Comparison of ENCODE assay signal across 19 cellular contexts in the genomic region with DNA sequence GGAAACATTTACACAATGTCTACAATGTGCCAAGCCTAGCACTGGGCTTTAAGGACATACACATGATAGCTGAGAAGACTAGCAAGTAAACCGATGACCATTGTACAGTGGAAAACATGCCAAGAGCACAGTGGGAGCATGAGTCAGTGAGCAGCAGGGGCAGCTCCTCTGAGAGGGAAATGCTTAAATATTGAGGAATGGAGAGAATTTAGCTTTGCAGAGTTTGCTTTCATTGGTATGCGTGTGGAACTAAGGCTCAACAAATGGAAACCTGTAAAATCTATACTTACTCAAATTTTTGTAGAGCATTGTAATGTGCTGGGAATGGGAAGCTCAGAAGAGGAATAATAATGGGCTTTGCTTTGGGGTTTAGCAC.
DNase-seq lines count a peak whose midpoint lies in the region; ATAC-seq and TF ChIP-seq lines count a peak whose summit lies in the region.
"Had no signal": no experiment of that assay in that cellular context is flagged by ENCODE, and none has a peak within 500 bp of the region (broad histone marks: within the 10 kb centered on the region; RNA-seq: fewer than 3 reads in every experiment).

No MANE protein-coding gene starts in this region.

- DNase-seq in EH (ENCODE audit: low read depth) (peak; percentile 99), SK-N-SH (no peak), fibroblast of lung (ENCODE audit: low read depth in 2 of 2) (peak; percentile 24 to 97), skeletal muscle cell (ENCODE audit: low read depth) (peak; percentile 77), T-helper 17 cell (no peak)
- DNase-seq in central memory CD4-positive, alpha-beta T cell: no peak
- DNase-seq: activated CD4-positive, alpha-beta memory T cell treated with anti-CD3 and anti-CD28 coated beads, Interleukin-2, amount 10 ng/mL, durations not matched to agents 7 days and 5 days; heart left ventricle; left cardiac atrium; NCI-H187; stimulated activated CD4-positive, alpha-beta T cell treated with anti-CD3 and anti-CD28 coated beads, Interleukin-4, amount 100 ng/mL, for 24 hours had no signal

- no peaks in the 10 kb centered on the region for H3K9me3 ChIP-seq in SK-N-SH
- no peaks in the 10 kb centered on the region for H3K9me3 ChIP-seq in fibroblast of lung (ENCODE audit: control insufficient read depth, insufficient read depth, low read depth, low read length)
- H3K9me3 ChIP-seq in T-helper 17 cell (ENCODE audit: control insufficient read depth, low read length, poor library complexity, severe bottlenecking): no peaks in the 10 kb centered on the region
- H3K9me3 ChIP-seq: ascending aorta, heart left ventricle, vagina had no signal

- CTCF ChIA-PET in SK-N-SH (lab: Yijun Ruan, JAX): interaction anchor here (1.6 kb wide), 2 partner anchors 30 to 327 kb away, joined by 3 to 9 read pairs; no protein-coding TSS in a partner anchor

- TF ChIP-seq CTCF in SK-N-SH (IDR thresholded peaks at IDR 0.05) (no peak), fibroblast of lung (conservative IDR thresholded peaks at IDR 0.05 in 1 of 2, IDR thresholded peaks at IDR 0.05 in 1 of 2; ENCODE audit: low read depth in 1 of 2, low read length in 2 of 2) (no peak)

- POLR2A ChIA-PET in SK-N-SH (lab: Yijun Ruan, JAX): interaction anchor here (0.8 kb wide), 1 partner anchor 17 kb away, joined by 3 read pairs; no protein-coding TSS in a partner anchor

- no peak for TF ChIP-seq RAD21 in SK-N-SH (IDR thresholded peaks at IDR 0.05; ENCODE audit: low read length)

- H3K9ac ChIP-seq in SK-N-SH (peak overlapping the region; percentile 59; the same call in 1 of the 2 replicates), fibroblast of lung (ENCODE audit: insufficient read depth, low read length) (no peak overlapping the region)

- H3K27ac ChIP-seq in SK-N-SH (ENCODE audit: low read depth in 2 of 2, low read length in 1 of 2): peak overlapping the region; percentile 50 to 90; a peak in 3 of 4 replicates
- peak overlapping the region; percentile 37 for H3K27ac ChIP-seq in fibroblast of lung (ENCODE audit: insufficient read depth, low read length)
- H3K27ac ChIP-seq: ascending aorta, heart left ventricle, HL-60, vagina had no signal

- no peak overlapping the region for H3K4me3 Mint-ChIP-seq in stimulated activated memory B cell treated with anti-CD40 and anti-IgM and Interleukin-4, amounts not matched to agents 10 μg/mL and 1 μg/mL and 100 μg/mL, for 72 hours
- H3K4me3 Mint-ChIP-seq in T-helper 17 cell: no peak overlapping the region
- H3K4me3 Mint-ChIP-seq: activated CD4-positive, alpha-beta memory T cell treated with anti-CD3 and anti-CD28 coated beads, Interleukin-2, amount 10 ng/mL, durations not matched to agents 7 days and 5 days; stimulated activated effector memory CD8-positive, alpha-beta T cell treated with anti-CD3 and anti-CD28 coated beads, Interleukin-12 subunit alpha, Interleukin-12 subunit beta, amount 100 ng/mL, for 72 hours had no signal

- peak overlapping the region; percentile 67 for H3K4me2 ChIP-seq in SK-N-SH
- H3K4me2 ChIP-seq in fibroblast of lung (ENCODE audit: extremely low read depth, insufficient read depth, low read length): peak overlapping the region; percentile 27

- H3K79me2 ChIP-seq in SK-N-SH (ENCODE audit: insufficient read depth): no peaks in the 10 kb centered on the region
- no peaks in the 10 kb centered on the region for H3K79me2 ChIP-seq in fibroblast of lung (ENCODE audit: control insufficient read depth, insufficient read depth, low read length)

- H3K9me2 ChIP-seq in SK-N-SH: no peaks in the 10 kb centered on the region

- H3K27ac Mint-ChIP-seq in stimulated activated memory B cell treated with anti-CD40 and anti-IgM and Interleukin-4, amounts not matched to agents 10 μg/mL and 1 μg/mL and 100 μg/mL, for 72 hours: no peak overlapping the region
- H3K27ac Mint-ChIP-seq in T-helper 17 cell: no peak overlapping the region
- H3K27ac Mint-ChIP-seq: activated CD4-positive, alpha-beta memory T cell treated with anti-CD3 and anti-CD28 coated beads, Interleukin-2, amount 10 ng/mL, durations not matched to agents 7 days and 5 days; activated T-helper 2 cell treated with anti-CD3 and anti-CD28 coated beads, Interferon-gamma antibody, Interleukin-2, Interleukin-4, amounts not matched to agents 10 μg/mL and 5 μg/mL and 100 μg/mL, durations not matched to agents 14 hours and 24 hours and 36 hours; stimulated activated effector memory CD8-positive, alpha-beta T cell treated with anti-CD3 and anti-CD28 coated beads, Interleukin-12 subunit alpha, Interleukin-12 subunit beta, amount 100 ng/mL, for 72 hours had no signal

- no peaks in the 10 kb centered on the region for H3K36me3 Mint-ChIP-seq in stimulated activated memory B cell treated with anti-CD40 and anti-IgM and Interleukin-4, amounts not matched to agents 10 μg/mL and 1 μg/mL and 100 μg/mL, for 72 hours
- H3K36me3 Mint-ChIP-seq in T-helper 17 cell (ENCODE audit: low read depth): no peaks in the 10 kb centered on the region
- H3K36me3 Mint-ChIP-seq: stimulated activated effector memory CD8-positive, alpha-beta T cell treated with anti-CD3 and anti-CD28 coated beads, Interleukin-12 subunit alpha, Interleukin-12 subunit beta, amount 100 ng/mL, for 72 hours had no signal

- H3F3A ChIP-seq in SK-N-SH (replicated peaks; ENCODE audit: insufficient read depth): peaks cover 26% of the 10 kb centered on the region

- H2AFZ ChIP-seq in SK-N-SH (ENCODE audit: low read depth) (no peak overlapping the region), fibroblast of lung (ENCODE audit: low read length) (no peak overlapping the region)

- WGBS in SK-N-SH (ENCODE audit: low lambda C conversion rate): 25% methylated on average over 2 of the region's 2 CpGs

- no peaks in the 10 kb centered on the region for H3K9me3 Mint-ChIP-seq in stimulated activated memory B cell treated with anti-CD40 and anti-IgM and Interleukin-4, amounts not matched to agents 10 μg/mL and 1 μg/mL and 100 μg/mL, for 72 hours
- H3K9me3 Mint-ChIP-seq: activated CD4-positive, alpha-beta memory T cell treated with anti-CD3 and anti-CD28 coated beads, Interleukin-2, amount 10 ng/mL, durations not matched to agents 7 days and 5 days; activated T-helper 2 cell treated with anti-CD3 and anti-CD28 coated beads, Interferon-gamma antibody, Interleukin-2, Interleukin-4, amounts not matched to agents 10 μg/mL and 5 μg/mL and 100 μg/mL, durations not matched to agents 14 hours and 24 hours and 36 hours; stimulated activated effector memory CD8-positive, alpha-beta T cell treated with anti-CD3 and anti-CD28 coated beads, Interleukin-12 subunit alpha, Interleukin-12 subunit beta, amount 100 ng/mL, for 72 hours had no signal

- no peak for ATAC-seq in stimulated activated memory B cell treated with anti-CD40 and anti-IgM and Interleukin-4, amounts not matched to agents 10 μg/mL and 1 μg/mL and 100 μg/mL, for 72 hours
- ATAC-seq in T-helper 17 cell (no peak), GM21515 (IDR thresholded peaks at IDR 0.05; ENCODE audit: unreplicated experiment) (no peak)
- ATAC-seq: heart left ventricle; Right ventricle myocardium inferior; stimulated activated effector memory CD8-positive, alpha-beta T cell treated with anti-CD3 and anti-CD28 coated beads, Interleukin-12 subunit alpha, Interleukin-12 subunit beta, amount 100 ng/mL, for 72 hours had no signal

- no peak overlapping the region; a peak in 1 of 4 replicates for H3K4me3 ChIP-seq in SK-N-SH (ENCODE audit: low read depth in 2 of 2, low read length in 1 of 2)
- H3K4me3 ChIP-seq in fibroblast of lung (replicated peaks in 1 of 4; ENCODE audit: control extremely low read depth in 1 of 4, insufficient read depth in 1 of 4, low read depth in 3 of 4, low read length in 4 of 4): no peak overlapping the region
- H3K4me3 ChIP-seq in skeletal muscle cell (ENCODE audit: low read depth, low read length): no peak overlapping the region
- H3K4me3 ChIP-seq: ascending aorta, heart left ventricle, vagina had no signal

- H3K36me3 ChIP-seq in SK-N-SH (replicated peaks in 1 of 2; ENCODE audit: control insufficient read depth in 1 of 2, insufficient read depth in 2 of 2, low read length in 1 of 2) (no peaks in the 10 kb centered on the region), fibroblast of lung (ENCODE audit: control insufficient read depth, insufficient read depth, low read length) (no peaks in the 10 kb centered on the region)
- H3K36me3 ChIP-seq: ascending aorta, heart left ventricle, vagina had no signal

- TF ChIP-seq EP300 in SK-N-SH (IDR thresholded peaks at IDR 0.05; ENCODE audit: borderline replicate concordance in 1 of 2, low read depth in 1 of 2, low read length in 1 of 2): peak in 1 of 2 experiments; percentile 47; a peak in 1 of 4 replicates

- H3K4me1 ChIP-seq in SK-N-SH (ENCODE audit: control insufficient read depth in 1 of 2, insufficient read depth in 2 of 2, low read depth in 1 of 2, low read length in 1 of 2): peaks cover 9 to 28% of the 10 kb centered on the region in 2 experiments
- peaks cover 7% of the 10 kb centered on the region for H3K4me1 ChIP-seq in fibroblast of lung (ENCODE audit: control insufficient read depth, extremely low read depth, insufficient read depth, low read length)
- H3K4me1 ChIP-seq: ascending aorta, heart left ventricle, vagina had no signal

- H3K27me3 ChIP-seq in SK-N-SH (ENCODE audit: insufficient read depth) (no peaks in the 10 kb centered on the region), fibroblast of lung (ENCODE audit: control insufficient read depth, insufficient read depth, low read length) (no peaks in the 10 kb centered on the region)
- H3K27me3 ChIP-seq: ascending aorta, vagina had no signal

- no peaks in the 10 kb centered on the region for H3K4me1 Mint-ChIP-seq in stimulated activated memory B cell treated with anti-CD40 and anti-IgM and Interleukin-4, amounts not matched to agents 10 μg/mL and 1 μg/mL and 100 μg/mL, for 72 hours
- H3K4me1 Mint-ChIP-seq in T-helper 17 cell: peaks cover 2% of the 10 kb centered on the region
- H3K4me1 Mint-ChIP-seq: activated CD4-positive, alpha-beta memory T cell treated with anti-CD3 and anti-CD28 coated beads, Interleukin-2, amount 10 ng/mL, durations not matched to agents 7 days and 5 days; stimulated activated effector memory CD8-positive, alpha-beta T cell treated with anti-CD3 and anti-CD28 coated beads, Interleukin-12 subunit alpha, Interleukin-12 subunit beta, amount 100 ng/mL, for 72 hours had no signal

- H3K27me3 Mint-ChIP-seq in stimulated activated memory B cell treated with anti-CD40 and anti-IgM and Interleukin-4, amounts not matched to agents 10 μg/mL and 1 μg/mL and 100 μg/mL, for 72 hours: peaks cover 8% of the 10 kb centered on the region
- H3K27me3 Mint-ChIP-seq in T-helper 17 cell: peaks cover 50% of the 10 kb centered on the region

- no peaks in the 10 kb centered on the region for H4K20me1 ChIP-seq in SK-N-SH (ENCODE audit: insufficient read depth)
- no peaks in the 10 kb centered on the region for H4K20me1 ChIP-seq in fibroblast of lung (ENCODE audit: control insufficient read depth, extremely low read depth, insufficient read depth, low read length)

TF ChIP-seq in SK-N-SH, 30 proteins besides CTCF, POLR2A, EP300 and RAD21 (continues in another document):
- TF ChIP-seq TEAD4 (IDR thresholded peaks at IDR 0.05; ENCODE audit: borderline replicate concordance, insufficient read depth) (peak; percentile 73), FOXJ3 (CRISPR knock-in tag; IDR thresholded peaks at IDR 0.05) (no peak), RCOR1 (IDR thresholded peaks at IDR 0.05; ENCODE audit: low read length) (no peak), TAF1 (IDR thresholded peaks at IDR 0.05; ENCODE audit: borderline replicate concordance, low read depth, low read length) (no peak)

Comparison
In these comparisons a context has a peak if more than half of its experiments do, and no peak if none do; other contexts are left out.
1. DNase-seq: peak in EH (single experiment), fibroblast of lung (2 of 2) and skeletal muscle cell (single experiment); none in SK-N-SH (single experiment), T-helper 17 cell (0 of 3) and central memory CD4-positive, alpha-beta T cell (single experiment).